24 cellular contexts compared by ENCODE assay signal in genomic region chr4:4560136-4560535, GRCh38.
"Had no signal": no experiment of that assay in that cellular context is flagged by ENCODE, and none has a peak within 500 bp of the region (broad histone marks: within the 10 kb centered on the region; RNA-seq: fewer than 3 reads in every experiment).

No MANE protein-coding gene starts in this region.

- H3K9me3 Mint-ChIP-seq: activated B cell treated with CpG ODN at 0.5 μM for 24 hours; activated naive CD4-positive, alpha-beta T cell treated with anti-CD3 and anti-CD28 coated beads, Interleukin-2, amount 10 ng/mL, durations not matched to agents 7 days and 5 days; activated T-cell treated with anti-CD3 and anti-CD28 coated beads, Interleukin-2, amount 50 U/mL, for 24 hours; naive thymus-derived CD8-positive, alpha-beta T cell; T-helper 1 cell treated with Interleukin-12 subunit alpha and Interleukin-12 subunit beta and Interleukin-4 antibody, amounts not matched to agents 30 μg/mL and 1 μg/mL, for 36 hours had no signal

- FAIRE-seq: colon had no signal

- H3K27me3 Mint-ChIP-seq: activated B cell treated with CpG ODN at 0.5 μM for 24 hours; activated CD4-positive, alpha-beta T cell treated with anti-CD3 and anti-CD28 coated beads for 36 hours; activated naive CD4-positive, alpha-beta T cell treated with anti-CD3 and anti-CD28 coated beads, Interleukin-2, amount 10 ng/mL, durations not matched to agents 7 days and 5 days; activated T-cell treated with anti-CD3 and anti-CD28 coated beads, Interleukin-2, amount 50 U/mL, for 24 hours; naive thymus-derived CD8-positive, alpha-beta T cell; progenitor cell of endocrine pancreas had no signal

- DNase-seq: activated B cell treated with CpG ODN at 0.5 μM for 24 hours; activated CD4-positive, alpha-beta T cell treated with anti-CD3 and anti-CD28 coated beads for 36 hours; activated CD4-positive, alpha-beta T cell treated with anti-CD3 and anti-CD28 coated beads, Interleukin-2, amount 50 U/mL, for 4 hours; activated CD8-positive, alpha-beta memory T cell treated with anti-CD3 and anti-CD28 coated beads for 24 hours; activated CD8-positive, alpha-beta memory T cell treated with anti-CD3 and anti-CD28 coated beads, Interleukin-2, amount 50 U/mL, for 4 hours; activated effector memory CD4-positive, alpha-beta T cell treated with Interleukin-2 at 50 U/mL for 16 hours; activated naive CD4-positive, alpha-beta T cell treated with anti-CD3 and anti-CD28 coated beads, Interleukin-2, amount 10 ng/mL, durations not matched to agents 7 days and 5 days; activated T-cell treated with anti-CD3 and anti-CD28 coated beads, Interleukin-2, amount 50 U/mL, for 24 hours; central memory CD4-positive, alpha-beta T cell; esophagus squamous epithelium; foreskin fibroblast; naive thymus-derived CD8-positive, alpha-beta T cell; retina; sigmoid colon; stimulated activated CD4-positive, alpha-beta T cell treated with anti-CD3 and anti-CD28 coated beads, Interleukin-2, amount 100 ng/mL, for 48 hours; stimulated activated naive CD4-positive, alpha-beta T cell; T1000; thyroid gland; upper lobe of right lung had no signal

- H3K4me3 Mint-ChIP-seq: activated B cell treated with CpG ODN at 0.5 μM for 24 hours; activated CD4-positive, alpha-beta T cell treated with anti-CD3 and anti-CD28 coated beads for 36 hours; activated naive CD4-positive, alpha-beta T cell treated with anti-CD3 and anti-CD28 coated beads, Interleukin-2, amount 10 ng/mL, durations not matched to agents 7 days and 5 days; activated T-cell treated with anti-CD3 and anti-CD28 coated beads, Interleukin-2, amount 50 U/mL, for 24 hours; naive thymus-derived CD8-positive, alpha-beta T cell; T-helper 1 cell treated with Interleukin-12 subunit alpha and Interleukin-12 subunit beta and Interleukin-4 antibody, amounts not matched to agents 30 μg/mL and 1 μg/mL, for 36 hours had no signal

- H3K27ac Mint-ChIP-seq: activated B cell treated with CpG ODN at 0.5 μM for 24 hours; activated CD4-positive, alpha-beta T cell treated with anti-CD3 and anti-CD28 coated beads for 36 hours; activated naive CD4-positive, alpha-beta T cell treated with anti-CD3 and anti-CD28 coated beads, Interleukin-2, amount 10 ng/mL, durations not matched to agents 7 days and 5 days; progenitor cell of endocrine pancreas; T-helper 1 cell treated with Interleukin-12 subunit alpha and Interleukin-12 subunit beta and Interleukin-4 antibody, amounts not matched to agents 30 μg/mL and 1 μg/mL, for 36 hours had no signal

- H3K36me3 ChIP-seq: brain microvascular endothelial cell, sigmoid colon, thyroid gland, upper lobe of right lung had no signal

- H3K4me3 ChIP-seq: esophagus squamous epithelium, lung, sigmoid colon, thyroid gland, upper lobe of right lung had no signal

- H3K9me3 ChIP-seq: esophagus squamous epithelium, sigmoid colon, thyroid gland, upper lobe of right lung had no signal

- H3K27ac ChIP-seq: brain microvascular endothelial cell, esophagus squamous epithelium, sigmoid colon, thyroid gland, upper lobe of right lung had no signal

- H3K4me1 ChIP-seq: esophagus squamous epithelium, sigmoid colon, thyroid gland, upper lobe of right lung had no signal

- H3K36me3 Mint-ChIP-seq: activated naive CD4-positive, alpha-beta T cell treated with anti-CD3 and anti-CD28 coated beads, Interleukin-2, amount 10 ng/mL, durations not matched to agents 7 days and 5 days had no signal

- H3K4me1 Mint-ChIP-seq: activated B cell treated with CpG ODN at 0.5 μM for 24 hours; activated naive CD4-positive, alpha-beta T cell treated with anti-CD3 and anti-CD28 coated beads, Interleukin-2, amount 10 ng/mL, durations not matched to agents 7 days and 5 days had no signal

- ATAC-seq: naive thymus-derived CD8-positive, alpha-beta T cell; upper lobe of right lung had no signal

- H3K27me3 ChIP-seq: brain microvascular endothelial cell, esophagus squamous epithelium, sigmoid colon, thyroid gland, upper lobe of right lung had no signal
